ENCODE assay signal across 1 cellular context in the genomic region with DNA sequence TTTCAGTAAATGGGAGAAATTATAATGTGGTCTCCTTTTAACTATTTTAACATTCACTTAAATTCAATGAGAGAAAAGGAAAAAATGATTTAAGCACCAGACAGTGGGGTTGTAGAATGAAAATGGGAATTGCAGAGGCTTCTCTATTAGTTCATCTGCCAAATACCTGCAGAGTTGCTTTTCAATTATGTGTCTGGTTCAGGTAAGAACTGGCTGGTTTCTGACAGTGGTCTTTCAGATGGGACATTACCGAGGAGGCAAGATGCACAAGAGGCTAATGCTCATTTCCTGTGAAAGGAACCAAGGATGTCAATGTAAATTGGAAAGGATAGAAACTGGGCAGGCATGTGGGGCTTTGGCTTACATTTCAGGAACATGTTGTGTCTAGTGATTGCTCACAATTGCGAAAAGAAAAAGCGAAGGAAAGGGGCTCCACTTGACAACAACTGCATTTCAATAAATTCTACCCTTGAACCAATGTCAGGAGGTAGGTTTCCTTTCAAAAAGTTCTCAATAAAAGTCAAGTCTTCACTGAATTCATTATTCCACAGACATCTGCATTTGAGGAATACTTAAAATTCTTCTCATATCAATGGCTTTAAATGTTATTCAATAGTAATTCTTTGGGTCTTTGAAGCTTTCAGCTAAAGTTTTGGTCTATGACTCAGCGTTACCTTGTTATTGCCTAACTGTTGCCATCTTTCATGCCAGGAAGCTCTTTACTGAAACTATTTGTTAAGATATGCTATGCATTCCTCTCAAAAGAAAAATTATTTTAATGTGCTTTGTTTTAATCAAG.
TF ChIP-seq lines count a peak whose summit lies in the region.

No MANE protein-coding gene starts in this region.

TF ChIP-seq in K562, 482 proteins besides CTCF, POLR2A, EP300 and RAD21 (continued from another document and continues in another):
- TF ChIP-seq, protein P1, sequence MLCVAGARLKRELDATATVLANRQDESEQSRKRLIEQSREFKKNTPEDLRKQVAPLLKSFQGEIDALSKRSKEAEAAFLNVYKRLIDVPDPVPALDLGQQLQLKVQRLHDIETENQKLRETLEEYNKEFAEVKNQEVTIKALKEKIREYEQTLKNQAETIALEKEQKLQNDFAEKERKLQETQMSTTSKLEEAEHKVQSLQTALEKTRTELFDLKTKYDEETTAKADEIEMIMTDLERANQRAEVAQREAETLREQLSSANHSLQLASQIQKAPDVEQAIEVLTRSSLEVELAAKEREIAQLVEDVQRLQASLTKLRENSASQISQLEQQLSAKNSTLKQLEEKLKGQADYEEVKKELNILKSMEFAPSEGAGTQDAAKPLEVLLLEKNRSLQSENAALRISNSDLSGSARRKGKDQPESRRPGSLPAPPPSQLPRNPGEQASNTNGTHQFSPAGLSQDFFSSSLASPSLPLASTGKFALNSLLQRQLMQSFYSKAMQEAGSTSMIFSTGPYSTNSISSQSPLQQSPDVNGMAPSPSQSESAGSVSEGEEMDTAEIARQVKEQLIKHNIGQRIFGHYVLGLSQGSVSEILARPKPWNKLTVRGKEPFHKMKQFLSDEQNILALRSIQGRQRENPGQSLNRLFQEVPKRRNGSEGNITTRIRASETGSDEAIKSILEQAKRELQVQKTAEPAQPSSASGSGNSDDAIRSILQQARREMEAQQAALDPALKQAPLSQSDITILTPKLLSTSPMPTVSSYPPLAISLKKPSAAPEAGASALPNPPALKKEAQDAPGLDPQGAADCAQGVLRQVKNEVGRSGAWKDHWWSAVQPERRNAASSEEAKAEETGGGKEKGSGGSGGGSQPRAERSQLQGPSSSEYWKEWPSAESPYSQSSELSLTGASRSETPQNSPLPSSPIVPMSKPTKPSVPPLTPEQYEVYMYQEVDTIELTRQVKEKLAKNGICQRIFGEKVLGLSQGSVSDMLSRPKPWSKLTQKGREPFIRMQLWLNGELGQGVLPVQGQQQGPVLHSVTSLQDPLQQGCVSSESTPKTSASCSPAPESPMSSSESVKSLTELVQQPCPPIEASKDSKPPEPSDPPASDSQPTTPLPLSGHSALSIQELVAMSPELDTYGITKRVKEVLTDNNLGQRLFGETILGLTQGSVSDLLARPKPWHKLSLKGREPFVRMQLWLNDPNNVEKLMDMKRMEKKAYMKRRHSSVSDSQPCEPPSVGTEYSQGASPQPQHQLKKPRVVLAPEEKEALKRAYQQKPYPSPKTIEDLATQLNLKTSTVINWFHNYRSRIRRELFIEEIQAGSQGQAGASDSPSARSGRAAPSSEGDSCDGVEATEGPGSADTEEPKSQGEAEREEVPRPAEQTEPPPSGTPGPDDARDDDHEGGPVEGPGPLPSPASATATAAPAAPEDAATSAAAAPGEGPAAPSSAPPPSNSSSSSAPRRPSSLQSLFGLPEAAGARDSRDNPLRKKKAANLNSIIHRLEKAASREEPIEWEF (CRISPR knock-in tag; IDR thresholded peaks at IDR 0.05) = no peak
- TF ChIP-seq ZC3H8 (IDR thresholded peaks at IDR 0.05) (no peak), ZSCAN29 (IDR thresholded peaks at IDR 0.05) (no peak), ERF (CRISPR knock-in tag; IDR thresholded peaks at IDR 0.05) (no peak), TCF7 (IDR thresholded peaks at IDR 0.05; ENCODE audit: borderline replicate concordance) (no peak), U2AF1 (optimal IDR thresholded peaks at IDR 0.05; ENCODE audit: low read depth, low read length) (no peak), HNRNPL (IDR thresholded peaks at IDR 0.05; ENCODE audit: low read depth, low read length) (no peak), CREM (IDR thresholded peaks at IDR 0.05; ENCODE audit: low read depth) (no peak), SIN3B (IDR thresholded peaks at IDR 0.05; ENCODE audit: low read depth) (no peak), IRF2 (CRISPR knock-in tag; IDR thresholded peaks at IDR 0.05) (no peak), GATAD2A (IDR thresholded peaks at IDR 0.05) (no peak), ZNF146 (CRISPR knock-in tag; IDR thresholded peaks at IDR 0.05; ENCODE audit: unreplicated experiment) (no peak), TFAM (CRISPR knock-in tag; conservative IDR thresholded peaks at IDR 0.05) (no peak), ZNF436 (CRISPR knock-in tag; IDR thresholded peaks at IDR 0.05) (no peak), DMBX1 (CRISPR knock-in tag; IDR thresholded peaks at IDR 0.05; ENCODE audit: borderline replicate concordance) (peak; percentile 64; the same call in 1 of the 2 replicates), SREBF1 (IDR thresholded peaks at IDR 0.05; ENCODE audit: borderline replicate concordance, low read depth, low read length) (no peak), SLC30A9 (CRISPR knock-in tag; IDR thresholded peaks at IDR 0.05) (no peak; the same call in 1 of the 2 replicates), CSDE1 (IDR thresholded peaks at IDR 0.05) (no peak), JUND (IDR thresholded peaks at IDR 0.05; ENCODE audit: borderline replicate concordance, low read depth, low read length) (peak; percentile 14; the same call in 1 of the 2 replicates), JUND (tag; IDR thresholded peaks at IDR 0.05; ENCODE audit: borderline replicate concordance, low read depth, low read length) (no peak), PHTF2 (CRISPR knock-in tag; IDR thresholded peaks at IDR 0.05) (peak; percentile 63; the same call in 1 of the 2 replicates), RBBP5 (IDR thresholded peaks at IDR 0.05; ENCODE audit: borderline replicate concordance, insufficient read depth, low read length, poor library complexity, severe bottlenecking) (no peak), GTF2E2 (tag; IDR thresholded peaks at IDR 0.05) (peak; percentile 66; the same call in 1 of the 2 replicates), TAF1 (IDR thresholded peaks at IDR 0.05; ENCODE audit: control insufficient read depth, extremely low read depth, insufficient read depth, low read length, severe bottlenecking) (no peak), NR4A1 (CRISPR knock-in tag; IDR thresholded peaks at IDR 0.05) (no peak), NR4A1 (tag; IDR thresholded peaks at IDR 0.05) (0 out of 2 replicates have a peak, but pooled peaks have one; percentile 17), ZNF561 (CRISPR knock-in tag; conservative IDR thresholded peaks at IDR 0.05) (0 out of 2 replicates have a peak, but pooled peaks have one; percentile 49), ZFX (CRISPR knock-in tag; IDR thresholded peaks at IDR 0.05) (no peak), SMAD3 (CRISPR knock-in tag; conservative IDR thresholded peaks at IDR 0.05) (peak; percentile 86), E2F3 (CRISPR knock-in tag; IDR thresholded peaks at IDR 0.05) (no peak), HMGN3 (IDR thresholded peaks at IDR 0.05; ENCODE audit: borderline replicate concordance, extremely low read depth, insufficient read length, low read depth, low read length) (no peak), TRIM28 (IDR thresholded peaks at IDR 0.05) (no peak), NR2F6 (CRISPR knock-in tag; IDR thresholded peaks at IDR 0.05) (no peak), KLF10 (CRISPR knock-in tag; IDR thresholded peaks at IDR 0.05) (no peak), ZEB2 (IDR thresholded peaks at IDR 0.05) (0 out of 2 replicates have a peak, but pooled peaks have one; percentile 5), ZNF431 (CRISPR knock-in tag; IDR thresholded peaks at IDR 0.05) (no peak), NBN (IDR thresholded peaks at IDR 0.05; ENCODE audit: low read depth) (no peak), FUS (optimal IDR thresholded peaks at IDR 0.05; ENCODE audit: low read depth, low read length) (no peak), ZNF143 (CRISPR knock-in tag; IDR thresholded peaks at IDR 0.05) (no peak), ZNF324 (CRISPR knock-in tag; IDR thresholded peaks at IDR 0.05) (no peak; the same call in 1 of the 2 replicates), FOXA3 (CRISPR knock-in tag; conservative IDR thresholded peaks at IDR 0.05 in 1 of 2, IDR thresholded peaks at IDR 0.05 in 1 of 2) (no peak), CBX5 (IDR thresholded peaks at IDR 0.05; ENCODE audit: borderline replicate concordance, low read depth) (no peak), ELF2 (CRISPR knock-in tag; IDR thresholded peaks at IDR 0.05) (no peak; the same call in 1 of the 2 replicates), ZNF121 (CRISPR knock-in tag; conservative IDR thresholded peaks at IDR 0.05) (no peak), NFE2L1 (tag; IDR thresholded peaks at IDR 0.05; ENCODE audit: borderline replicate concordance, low read depth) (peak; percentile 55; the same call in 1 of the 2 replicates), HDAC1 (IDR thresholded peaks at IDR 0.05) (no peak), STAT5A (IDR thresholded peaks at IDR 0.05; ENCODE audit: borderline replicate concordance, low read length) (no peak), MYNN (IDR thresholded peaks at IDR 0.05) (no peak), MYNN (CRISPR knock-in tag; IDR thresholded peaks at IDR 0.05) (no peak), YBX1 (IDR thresholded peaks at IDR 0.05) (no peak), HDAC6 (IDR thresholded peaks at IDR 0.05; ENCODE audit: low read depth, low read length) (no peak), PTRF (tag; IDR thresholded peaks at IDR 0.05) (no peak), ZNF551 (CRISPR knock-in tag; IDR thresholded peaks at IDR 0.05) (no peak), ZC3H11A (IDR thresholded peaks at IDR 0.05; ENCODE audit: low read depth, low read length) (no peak), ZNF274 (IDR thresholded peaks at IDR 0.05; ENCODE audit: borderline replicate concordance, low read depth, low read length) (no peak), ZNF778 (CRISPR knock-in tag; IDR thresholded peaks at IDR 0.05) (no peak), SAP30 (IDR thresholded peaks at IDR 0.05; ENCODE audit: borderline replicate concordance, insufficient read depth, low read depth, low read length, poor library complexity, severe bottlenecking) (no peak), STAT5B (CRISPR knock-in tag; IDR thresholded peaks at IDR 0.05) (no peak)
- TF ChIP-seq, protein P2, sequence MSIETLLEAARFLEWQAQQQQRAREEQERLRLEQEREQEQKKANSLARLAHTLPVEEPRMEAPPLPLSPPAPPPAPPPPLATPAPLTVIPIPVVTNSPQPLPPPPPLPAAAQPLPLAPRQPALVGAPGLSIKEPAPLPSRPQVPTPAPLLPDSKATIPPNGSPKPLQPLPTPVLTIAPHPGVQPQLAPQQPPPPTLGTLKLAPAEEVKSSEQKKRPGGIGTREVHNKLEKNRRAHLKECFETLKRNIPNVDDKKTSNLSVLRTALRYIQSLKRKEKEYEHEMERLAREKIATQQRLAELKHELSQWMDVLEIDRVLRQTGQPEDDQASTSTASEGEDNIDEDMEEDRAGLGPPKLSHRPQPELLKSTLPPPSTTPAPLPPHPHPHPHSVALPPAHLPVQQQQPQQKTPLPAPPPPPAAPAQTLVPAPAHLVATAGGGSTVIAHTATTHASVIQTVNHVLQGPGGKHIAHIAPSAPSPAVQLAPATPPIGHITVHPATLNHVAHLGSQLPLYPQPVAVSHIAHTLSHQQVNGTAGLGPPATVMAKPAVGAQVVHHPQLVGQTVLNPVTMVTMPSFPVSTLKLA (conservative IDR thresholded peaks at IDR 0.05) = no peak
- TF ChIP-seq, protein P3, sequence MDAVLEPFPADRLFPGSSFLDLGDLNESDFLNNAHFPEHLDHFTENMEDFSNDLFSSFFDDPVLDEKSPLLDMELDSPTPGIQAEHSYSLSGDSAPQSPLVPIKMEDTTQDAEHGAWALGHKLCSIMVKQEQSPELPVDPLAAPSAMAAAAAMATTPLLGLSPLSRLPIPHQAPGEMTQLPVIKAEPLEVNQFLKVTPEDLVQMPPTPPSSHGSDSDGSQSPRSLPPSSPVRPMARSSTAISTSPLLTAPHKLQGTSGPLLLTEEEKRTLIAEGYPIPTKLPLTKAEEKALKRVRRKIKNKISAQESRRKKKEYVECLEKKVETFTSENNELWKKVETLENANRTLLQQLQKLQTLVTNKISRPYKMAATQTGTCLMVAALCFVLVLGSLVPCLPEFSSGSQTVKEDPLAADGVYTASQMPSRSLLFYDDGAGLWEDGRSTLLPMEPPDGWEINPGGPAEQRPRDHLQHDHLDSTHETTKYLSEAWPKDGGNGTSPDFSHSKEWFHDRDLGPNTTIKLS (IDR thresholded peaks at IDR 0.05; ENCODE audit: borderline replicate concordance, low read depth) = no peak
- TF ChIP-seq, protein P4, sequence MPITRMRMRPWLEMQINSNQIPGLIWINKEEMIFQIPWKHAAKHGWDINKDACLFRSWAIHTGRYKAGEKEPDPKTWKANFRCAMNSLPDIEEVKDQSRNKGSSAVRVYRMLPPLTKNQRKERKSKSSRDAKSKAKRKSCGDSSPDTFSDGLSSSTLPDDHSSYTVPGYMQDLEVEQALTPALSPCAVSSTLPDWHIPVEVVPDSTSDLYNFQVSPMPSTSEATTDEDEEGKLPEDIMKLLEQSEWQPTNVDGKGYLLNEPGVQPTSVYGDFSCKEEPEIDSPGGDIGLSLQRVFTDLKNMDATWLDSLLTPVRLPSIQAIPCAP (CRISPR knock-in tag; IDR thresholded peaks at IDR 0.05; ENCODE audit: borderline replicate concordance) = no peak
- TF ChIP-seq, protein P5, sequence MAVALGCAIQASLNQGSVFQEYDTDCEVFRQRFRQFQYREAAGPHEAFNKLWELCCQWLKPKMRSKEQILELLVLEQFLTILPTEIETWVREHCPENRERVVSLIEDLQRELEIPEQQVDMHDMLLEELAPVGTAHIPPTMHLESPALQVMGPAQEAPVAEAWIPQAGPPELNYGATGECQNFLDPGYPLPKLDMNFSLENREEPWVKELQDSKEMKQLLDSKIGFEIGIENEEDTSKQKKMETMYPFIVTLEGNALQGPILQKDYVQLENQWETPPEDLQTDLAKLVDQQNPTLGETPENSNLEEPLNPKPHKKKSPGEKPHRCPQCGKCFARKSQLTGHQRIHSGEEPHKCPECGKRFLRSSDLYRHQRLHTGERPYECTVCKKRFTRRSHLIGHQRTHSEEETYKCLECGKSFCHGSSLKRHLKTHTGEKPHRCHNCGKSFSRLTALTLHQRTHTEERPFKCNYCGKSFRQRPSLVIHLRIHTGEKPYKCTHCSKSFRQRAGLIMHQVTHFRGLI (CRISPR knock-in tag; IDR thresholded peaks at IDR 0.05) = peak; percentile 59; the same call in 1 of the 2 replicates
- TF ChIP-seq, protein P6, sequence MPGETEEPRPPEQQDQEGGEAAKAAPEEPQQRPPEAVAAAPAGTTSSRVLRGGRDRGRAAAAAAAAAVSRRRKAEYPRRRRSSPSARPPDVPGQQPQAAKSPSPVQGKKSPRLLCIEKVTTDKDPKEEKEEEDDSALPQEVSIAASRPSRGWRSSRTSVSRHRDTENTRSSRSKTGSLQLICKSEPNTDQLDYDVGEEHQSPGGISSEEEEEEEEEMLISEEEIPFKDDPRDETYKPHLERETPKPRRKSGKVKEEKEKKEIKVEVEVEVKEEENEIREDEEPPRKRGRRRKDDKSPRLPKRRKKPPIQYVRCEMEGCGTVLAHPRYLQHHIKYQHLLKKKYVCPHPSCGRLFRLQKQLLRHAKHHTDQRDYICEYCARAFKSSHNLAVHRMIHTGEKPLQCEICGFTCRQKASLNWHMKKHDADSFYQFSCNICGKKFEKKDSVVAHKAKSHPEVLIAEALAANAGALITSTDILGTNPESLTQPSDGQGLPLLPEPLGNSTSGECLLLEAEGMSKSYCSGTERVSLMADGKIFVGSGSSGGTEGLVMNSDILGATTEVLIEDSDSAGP (CRISPR knock-in tag; IDR thresholded peaks at IDR 0.05) = no peak
- TF ChIP-seq, protein P7, sequence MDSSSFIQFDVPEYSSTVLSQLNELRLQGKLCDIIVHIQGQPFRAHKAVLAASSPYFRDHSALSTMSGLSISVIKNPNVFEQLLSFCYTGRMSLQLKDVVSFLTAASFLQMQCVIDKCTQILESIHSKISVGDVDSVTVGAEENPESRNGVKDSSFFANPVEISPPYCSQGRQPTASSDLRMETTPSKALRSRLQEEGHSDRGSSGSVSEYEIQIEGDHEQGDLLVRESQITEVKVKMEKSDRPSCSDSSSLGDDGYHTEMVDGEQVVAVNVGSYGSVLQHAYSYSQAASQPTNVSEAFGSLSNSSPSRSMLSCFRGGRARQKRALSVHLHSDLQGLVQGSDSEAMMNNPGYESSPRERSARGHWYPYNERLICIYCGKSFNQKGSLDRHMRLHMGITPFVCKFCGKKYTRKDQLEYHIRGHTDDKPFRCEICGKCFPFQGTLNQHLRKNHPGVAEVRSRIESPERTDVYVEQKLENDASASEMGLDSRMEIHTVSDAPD (CRISPR knock-in tag; IDR thresholded peaks at IDR 0.05) = no peak
